Comparison of ENCODE assay signal across 8 cellular contexts in the genomic region with DNA sequence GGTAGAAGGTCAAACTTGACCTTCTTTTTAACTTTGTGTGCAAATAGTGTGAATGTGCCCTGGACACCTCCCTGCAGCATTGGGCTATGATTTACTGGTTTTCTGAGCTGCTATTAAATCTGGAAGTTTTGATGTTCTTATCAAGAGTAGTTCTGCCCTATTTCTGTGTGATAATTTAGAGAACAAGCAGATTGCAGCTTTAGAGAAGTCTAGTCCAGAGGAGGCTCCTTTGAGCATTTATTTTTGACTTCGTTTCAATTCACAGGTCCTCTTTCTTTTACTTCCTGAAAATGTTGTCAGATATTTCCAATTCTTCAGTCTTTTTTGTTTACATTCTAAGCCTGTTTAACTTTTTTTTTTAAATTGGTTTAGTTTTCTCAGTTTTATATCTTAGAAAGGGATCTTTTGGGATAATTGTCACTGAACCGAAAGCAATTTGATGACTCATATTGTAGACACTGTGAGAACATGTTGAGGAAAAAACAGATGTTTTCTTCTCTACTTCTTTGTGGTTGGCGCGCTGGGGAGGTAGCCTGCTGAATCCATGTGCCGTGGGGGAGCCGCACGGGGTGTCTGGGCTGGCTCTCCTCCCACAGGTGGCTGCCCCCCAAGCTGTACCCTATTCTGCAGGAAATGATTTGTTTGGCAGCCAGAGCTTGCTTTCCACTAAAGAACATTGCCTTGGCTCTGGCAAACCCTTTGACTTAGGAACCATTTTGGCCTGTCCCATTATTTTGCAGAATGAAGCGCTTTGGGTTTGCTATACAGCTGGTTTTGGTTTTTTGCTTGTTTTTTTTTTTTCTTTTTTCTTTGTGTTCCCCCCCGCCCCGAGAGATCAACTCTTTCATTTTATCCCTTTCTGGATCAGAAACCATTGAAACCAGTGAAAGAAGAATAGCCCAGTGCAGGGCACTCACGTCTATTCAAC. TPM values are rescaled to one million over a fixed set of nuclear protein-coding genes. Genes with fewer than 3 reads are reported as not detected.
DNase-seq lines count a peak whose midpoint lies in the region; ATAC-seq and TF ChIP-seq lines count a peak whose summit lies in the region.

No MANE protein-coding gene starts in this region.

- peak overlapping the region; percentile 18 for H3K4me3 Mint-ChIP-seq in activated CD4-positive, alpha-beta memory T cell treated with anti-CD3 and anti-CD28 coated beads, Interleukin-2, amount 10 ng/mL, durations not matched to agents 7 days and 5 days

- H3K9me3 ChIP-seq in MM.1S (replicated peaks; ENCODE audit: insufficient read depth, low read length), result no peaks in the 10 kb centered on the region

- H3K4me3 ChIP-seq in MM.1S (ENCODE audit: low read length), result peak overlapping the region; percentile 34; the same call in 1 of the 2 replicates
- no peak overlapping the region for H3K4me3 ChIP-seq in epithelial cell of esophagus (ENCODE audit: low read length)
- H3K4me3 ChIP-seq in skin epidermis, result no peak overlapping the region

- H3K27ac Mint-ChIP-seq in activated CD4-positive, alpha-beta memory T cell treated with anti-CD3 and anti-CD28 coated beads, Interleukin-2, amount 10 ng/mL, durations not matched to agents 7 days and 5 days, result peak overlapping the region; percentile 65

- no peaks in the 10 kb centered on the region for H3K9me2 ChIP-seq in MM.1S (replicated peaks; ENCODE audit: insufficient read depth, low read length)

- peak overlapping the region; percentile 78 for H3K4me2 ChIP-seq in MM.1S (ENCODE audit: low read depth, low read length)

- peaks cover 36% of the 10 kb centered on the region for H3F3A ChIP-seq in MM.1S (ENCODE audit: insufficient read depth, low read length)

- H3K27ac ChIP-seq in MM.1S (ENCODE audit: low read length) (peak overlapping the region; percentile 98), skin epidermis (peak overlapping the region in 15 of 21 experiments; percentile 1 to 68 (median 41))

- POLR2A ChIA-PET in activated CD4-positive, alpha-beta memory T cell treated with anti-CD3 and anti-CD28 coated beads, Interleukin-2, amount 10 ng/mL, durations not matched to agents 7 days and 5 days (lab: Charles Lee), result interaction anchor here (1.0 to 1.2 kb wide), 3 partner anchors 18 to 59 kb away, joined by 3 to 5 read pairs (median 4); no protein-coding TSS in a partner anchor

- H3K36me3 ChIP-seq in MM.1S (replicated peaks; ENCODE audit: insufficient read depth, low read length), result no peaks in the 10 kb centered on the region

- H3K27me3 ChIP-seq in MM.1S (replicated peaks; ENCODE audit: insufficient read depth, low read length), result no peaks in the 10 kb centered on the region

- ATAC-seq in GM21528 (IDR thresholded peaks at IDR 0.05; ENCODE audit: low FRiP score, unreplicated experiment) (no peak), HG03439 (IDR thresholded peaks at IDR 0.05; ENCODE audit: unreplicated experiment) (no peak)

- H4K20me1 ChIP-seq in MM.1S (ENCODE audit: insufficient read depth, low read length), result no peaks in the 10 kb centered on the region

- H2AFZ ChIP-seq in MM.1S (ENCODE audit: low read length), result no peak overlapping the region; the same call in 1 of the 2 replicates

- no peaks in the 10 kb centered on the region for H3K79me2 ChIP-seq in MM.1S (ENCODE audit: low read length)

- no peak for TF ChIP-seq CTCF in MM.1S (IDR thresholded peaks at IDR 0.05; ENCODE audit: low read length)
- no peak for TF ChIP-seq CTCF in epithelial cell of esophagus (IDR thresholded peaks at IDR 0.05; ENCODE audit: insufficient read depth, low read depth, low read length, missing control alignments)

- DNase-seq in DMS 273 treated with DMSO at 0.1 percent for 48 hours (lab: John Stamatoyannopoulos, UW) (peak; percentile 68), MM.1S (peak; percentile 77), epithelial cell of esophagus (ENCODE audit: low read depth) (peak; percentile 43), NCI-H1092 treated with DMSO at 0.1 percent for 48 hours (lab: John Stamatoyannopoulos, UW) (no peak)
- DNase-seq in activated CD4-positive, alpha-beta memory T cell treated with anti-CD3 and anti-CD28 coated beads, Interleukin-2, amount 10 ng/mL, durations not matched to agents 7 days and 5 days, result peak; percentile 62

- H3K9ac ChIP-seq in MM.1S (ENCODE audit: low read length), result peak overlapping the region; percentile 64

- peaks cover 33% of the 10 kb centered on the region for H3K4me1 ChIP-seq in MM.1S (ENCODE audit: low read length)

- H3K4me1 Mint-ChIP-seq in activated CD4-positive, alpha-beta memory T cell treated with anti-CD3 and anti-CD28 coated beads, Interleukin-2, amount 10 ng/mL, durations not matched to agents 7 days and 5 days, result peaks cover 28% of the 10 kb centered on the region

- CTCF ChIA-PET in activated CD4-positive, alpha-beta memory T cell treated with anti-CD3 and anti-CD28 coated beads, Interleukin-2, amount 10 ng/mL, durations not matched to agents 7 days and 5 days (lab: Charles Lee), result no interaction called here

- no peaks in the 10 kb centered on the region for H3K9me3 Mint-ChIP-seq in activated CD4-positive, alpha-beta memory T cell treated with anti-CD3 and anti-CD28 coated beads, Interleukin-2, amount 10 ng/mL, durations not matched to agents 7 days and 5 days

- no peaks in the 10 kb centered on the region for H3K27me3 Mint-ChIP-seq in activated CD4-positive, alpha-beta memory T cell treated with anti-CD3 and anti-CD28 coated beads, Interleukin-2, amount 10 ng/mL, durations not matched to agents 7 days and 5 days

- H3K36me3 Mint-ChIP-seq in activated CD4-positive, alpha-beta memory T cell treated with anti-CD3 and anti-CD28 coated beads, Interleukin-2, amount 10 ng/mL, durations not matched to agents 7 days and 5 days (ENCODE audit: low read depth), result peaks cover 4% of the 10 kb centered on the region

RNA-seq across cellular contexts. Expression of gene MFSD11, which starts 53.4 kb away (rescaled TPM):
- total RNA-seq in activated CD4-positive, alpha-beta memory T cell treated with anti-CD3 and anti-CD28 coated beads, Interleukin-2, amount 10 ng/mL, durations not matched to agents 7 days and 5 days, result 10 to 100 TPM; 24.5 to 28.2 TPM

RNA-seq across cellular contexts. Expression of gene SRSF2, which starts 54.2 kb away (rescaled TPM):
- total RNA-seq in activated CD4-positive, alpha-beta memory T cell treated with anti-CD3 and anti-CD28 coated beads, Interleukin-2, amount 10 ng/mL, durations not matched to agents 7 days and 5 days, result 100 to 1,000 TPM; 316 to 325 TPM
